In the genomic region with DNA sequence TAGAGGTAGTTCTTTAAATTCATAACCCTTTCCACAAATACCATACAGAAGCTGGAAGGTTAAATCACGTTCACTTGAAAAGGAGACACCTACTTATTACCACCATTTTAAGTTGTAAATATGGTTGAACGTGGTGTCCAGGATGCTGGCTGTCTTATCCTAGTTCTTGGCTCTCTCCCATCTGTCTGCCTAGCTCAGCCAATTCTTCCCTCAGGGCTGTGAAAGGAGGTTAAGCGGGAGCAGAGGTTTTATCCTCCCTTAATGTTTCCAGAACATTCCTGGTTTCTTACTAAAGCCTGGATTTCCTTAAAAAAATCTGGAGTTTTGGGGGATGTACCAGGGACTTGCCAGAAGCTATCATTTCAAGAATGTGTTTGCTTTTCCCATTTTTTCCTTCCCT, we compare ENCODE assay signal across 21 cellular contexts.
"Had no signal": no experiment of that assay in that cellular context is flagged by ENCODE, and none has a peak within 500 bp of the region (broad histone marks: within the 10 kb centered on the region; RNA-seq: fewer than 3 reads in every experiment).

No MANE protein-coding gene starts in this region.

- H3K4me1 ChIP-seq: colonic mucosa, foreskin keratinocyte, thyroid gland had no signal

- DNase-seq: activated CD4-positive, alpha-beta T cell treated with anti-CD3 and anti-CD28 coated beads, Interleukin-2, amount 10 ng/mL, durations not matched to agents 24 days and 14 days; activated CD4-positive, CD25-positive, alpha-beta regulatory T cell; activated gamma-delta T cell treated with Interleukin-2 at 50 U/mL for 16 hours; adrenal gland; body of pancreas; colonic mucosa; endodermal cell; glutamatergic neuron; hypothalamus; islet precursor cell; nucleus accumbens; stimulated activated CD4-positive, alpha-beta T cell treated with anti-CD3 and anti-CD28 coated beads, Interleukin-12 subunit alpha, Interleukin-12 subunit beta, amount 100 ng/mL, for 4 hours; stimulated activated CD4-positive, alpha-beta T cell treated with anti-CD3 and anti-CD28 coated beads, Interleukin-1b, Interleukin-23, amount 100 ng/mL, for 48 hours; stimulated activated naive CD4-positive, alpha-beta T cell treated with Interleukin-2 at 50 U/mL for 16 hours; T-cell; thyroid gland had no signal

- H3K27ac ChIP-seq: adrenal gland, body of pancreas, colonic mucosa, epithelial cell of prostate, foreskin keratinocyte, thyroid gland had no signal

- ATAC-seq: activated naive CD4-positive, alpha-beta T cell treated with anti-CD3 and anti-CD28 coated beads, Interleukin-2, amount 50 U/mL, for 72 hours; body of pancreas; foreskin keratinocyte; natural killer cell treated with Interleukin-12 subunit alpha and Interleukin-12 subunit beta and Interleukin-15 and Interleukin-18, amount 100 ng/mL, for 72 hours; T-cell had no signal

- H3K9me3 ChIP-seq: adrenal gland, body of pancreas, colonic mucosa, thyroid gland had no signal

- H3K4me3 ChIP-seq: adrenal gland, body of pancreas, colonic mucosa, lung, thyroid gland had no signal

- H3K36me3 ChIP-seq: adrenal gland, colonic mucosa, thyroid gland had no signal

- H3K27me3 ChIP-seq: adrenal gland, colonic mucosa, thyroid gland had no signal
